ENCODE assay signal across 1 cellular context in genomic region chr2:200471324-200471848, GRCh38.
TF ChIP-seq lines count a peak whose summit lies in the region.

No MANE protein-coding gene starts in this region.

TF ChIP-seq in HepG2, 621 proteins besides CTCF, POLR2A, EP300 and RAD21 (continued from another document):
- TF ChIP-seq RXRB (CRISPR knock-in tag; IDR thresholded peaks at IDR 0.05; ENCODE audit: borderline replicate concordance) (peak; percentile 58; the same call in 1 of the 2 replicates), SALL1 (CRISPR knock-in tag; IDR thresholded peaks at IDR 0.05) (no peak), PRDM15 (CRISPR knock-in tag; IDR thresholded peaks at IDR 0.05) (no peak), SIN3A (IDR thresholded peaks at IDR 0.05; ENCODE audit: borderline replicate concordance, low read depth, low read length) (no peak), ZBTB37 (CRISPR knock-in tag; IDR thresholded peaks at IDR 0.05) (no peak), PPARG (CRISPR knock-in tag; conservative IDR thresholded peaks at IDR 0.05) (peak; percentile 98), HDAC1 (CRISPR knock-in tag; IDR thresholded peaks at IDR 0.05) (0 out of 2 replicates have a peak, but pooled peaks have one; percentile 21), ZNF331 (CRISPR knock-in tag; IDR thresholded peaks at IDR 0.05) (no peak), NFATC3 (CRISPR knock-in tag; IDR thresholded peaks at IDR 0.05) (0 out of 2 replicates have a peak, but pooled peaks have one; percentile 27)
TF ChIP-seq in HepG2: peak in this region for 8.
